ENCODE assay signal across 8 cellular contexts in the genomic region with DNA sequence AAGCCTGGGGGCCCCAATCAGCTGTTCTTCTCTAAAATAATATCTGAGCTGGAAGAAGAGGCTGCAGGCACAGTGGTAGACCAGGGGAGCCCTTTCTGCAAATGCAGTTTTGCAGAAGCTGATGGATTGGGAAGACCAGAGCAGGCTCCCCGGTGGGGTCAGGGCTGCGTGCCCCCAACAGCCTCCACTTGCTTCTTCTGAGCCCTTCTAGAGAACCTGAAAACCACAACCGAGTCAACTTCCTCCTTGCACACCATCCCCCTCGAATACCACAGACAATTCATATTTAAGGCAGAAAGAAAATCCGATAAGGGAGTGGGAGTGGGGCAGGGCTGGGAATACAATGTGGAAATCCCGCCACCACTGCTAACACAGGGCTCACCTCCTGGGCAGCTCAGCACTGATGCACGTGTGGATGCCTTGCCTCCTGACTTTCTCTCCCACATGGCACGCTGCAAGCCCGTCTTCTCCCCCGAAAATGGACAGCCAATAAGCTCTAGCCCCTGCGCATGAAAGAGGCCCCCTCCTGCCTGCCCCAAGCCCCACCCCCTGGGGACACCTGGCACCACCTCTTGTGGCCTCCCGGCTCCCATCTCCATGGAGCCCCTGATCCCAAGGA. TPM values are rescaled to one million over a fixed set of nuclear protein-coding genes. Genes with fewer than 3 reads are reported as not detected.
DNase-seq lines count a peak whose midpoint lies in the region; ATAC-seq and TF ChIP-seq lines count a peak whose summit lies in the region.

No MANE protein-coding gene starts in this region.

- H3K4me3 Mint-ChIP-seq in activated CD8-positive, alpha-beta T cell treated with anti-CD3 and anti-CD28 coated beads, Interleukin-2, amount 10 ng/mL, durations not matched to agents 7 days and 5 days = peak overlapping the region; percentile 83
- peak overlapping the region; percentile 90 to 95 (median 93) for H3K4me3 Mint-ChIP-seq in immature natural killer cell

- H3K4me1 Mint-ChIP-seq in activated CD8-positive, alpha-beta T cell treated with anti-CD3 and anti-CD28 coated beads, Interleukin-2, amount 10 ng/mL, durations not matched to agents 7 days and 5 days (ENCODE audit: low read depth) = peaks cover 67% of the 10 kb centered on the region
- H3K4me1 Mint-ChIP-seq in immature natural killer cell = peaks cover 94 to 98% of the 10 kb centered on the region in 2 donors

- H3K4me1 ChIP-seq in vagina = peaks cover 87% of the 10 kb centered on the region

- peak; percentile 43 for ATAC-seq in activated CD8-positive, alpha-beta T cell treated with anti-CD3 and anti-CD28 coated beads, Interleukin-2, amount 10 ng/mL, durations not matched to agents 7 days and 5 days

- no peak for TF ChIP-seq POLR2A in vagina (IDR thresholded peaks at IDR 0.05)

- no peaks in the 10 kb centered on the region for H3K9me3 ChIP-seq in vagina

- H3K36me3 ChIP-seq in vagina = no peaks in the 10 kb centered on the region

- CTCF ChIA-PET in activated CD8-positive, alpha-beta T cell treated with anti-CD3 and anti-CD28 coated beads, Interleukin-2, amount 10 ng/mL, durations not matched to agents 7 days and 5 days (lab: Charles Lee) = interaction anchor here (0.7 to 7.9 kb wide), 9 partner anchors 13 to 186 kb away, joined by 3 to 116 read pairs (median 14); a partner anchor contains a TSS

- no peaks in the 10 kb centered on the region for H3K27me3 ChIP-seq in vagina

- peak; percentile 63 for DNase-seq in NK-92 treated with Interleukin-12 subunit alpha and Interleukin-12 subunit beta, amount 100 ng/mL, for 24 hours (lab: John Stamatoyannopoulos, UW)
- DNase-seq in NK-92 (lab: John Stamatoyannopoulos, UW; ENCODE audit: unreplicated experiment) = no peak
- peak; percentile 35 for DNase-seq in KG1 (lab: John Stamatoyannopoulos, UW)
- DNase-seq in activated CD8-positive, alpha-beta T cell treated with anti-CD3 and anti-CD28 coated beads, Interleukin-2, amount 10 ng/mL, durations not matched to agents 7 days and 5 days = peak; percentile 70
- DNase-seq in immature natural killer cell = peak; percentile 53 to 59 (median 53)
- DNase-seq in vagina (ENCODE audit: extremely low spot score in 2 of 2) = no peak
- DNase-seq in NCI-H2196 treated with DMSO at 0.1 percent for 48 hours (lab: John Stamatoyannopoulos, UW; ENCODE audit: unreplicated experiment) = no peak
- no peak for DNase-seq in COLO829 (ENCODE audit: low spot score)

- no peak overlapping the region for H3K4me3 ChIP-seq in vagina

- intact Hi-C loops in vagina (cut with DNase I) = no loop called here

- no peaks in the 10 kb centered on the region for H3K27me3 Mint-ChIP-seq in activated CD8-positive, alpha-beta T cell treated with anti-CD3 and anti-CD28 coated beads, Interleukin-2, amount 10 ng/mL, durations not matched to agents 7 days and 5 days (ENCODE audit: low read depth)
- peaks cover 12 to 17% (median 17%) of the 10 kb centered on the region in 3 donors for H3K27me3 Mint-ChIP-seq in immature natural killer cell (ENCODE audit: low read depth in 3 of 3)

- H3K36me3 Mint-ChIP-seq in activated CD8-positive, alpha-beta T cell treated with anti-CD3 and anti-CD28 coated beads, Interleukin-2, amount 10 ng/mL, durations not matched to agents 7 days and 5 days (ENCODE audit: low read depth) = peaks cover 2% of the 10 kb centered on the region
- H3K36me3 Mint-ChIP-seq in immature natural killer cell = peaks cover 3 to 4% (median 3%) of the 10 kb centered on the region in 3 donors

- H3K27ac ChIP-seq in vagina = peak overlapping the region; percentile 78

- no peaks in the 10 kb centered on the region for H3K9me3 Mint-ChIP-seq in activated CD8-positive, alpha-beta T cell treated with anti-CD3 and anti-CD28 coated beads, Interleukin-2, amount 10 ng/mL, durations not matched to agents 7 days and 5 days (ENCODE audit: insufficient read depth)
- no peaks in the 10 kb centered on the region for H3K9me3 Mint-ChIP-seq in immature natural killer cell

- POLR2A ChIA-PET in activated CD8-positive, alpha-beta T cell treated with anti-CD3 and anti-CD28 coated beads, Interleukin-2, amount 10 ng/mL, durations not matched to agents 7 days and 5 days (lab: Charles Lee) = interaction anchor here (0.6 to 4.8 kb wide), 18 partner anchors 10 to 282 kb away, joined by 3 to 118 read pairs (median 8); a partner anchor contains a TSS

- H3K27ac Mint-ChIP-seq in activated CD8-positive, alpha-beta T cell treated with anti-CD3 and anti-CD28 coated beads, Interleukin-2, amount 10 ng/mL, durations not matched to agents 7 days and 5 days = peak overlapping the region; percentile 98
- peak overlapping the region; percentile 88 to 99 (median 98) for H3K27ac Mint-ChIP-seq in immature natural killer cell

- TF ChIP-seq CTCF in vagina (IDR thresholded peaks at IDR 0.05) = no peak

RNA-seq across cellular contexts. Expression of a gene that starts 25.4 kb away (rescaled TPM):
- total RNA-seq in activated CD8-positive, alpha-beta T cell treated with anti-CD3 and anti-CD28 coated beads, Interleukin-2, amount 10 ng/mL, durations not matched to agents 7 days and 5 days = 1 to 10 TPM; 4.2 to 4.3 TPM
- 1 to 10 TPM; 1.7 to 6.7 (median 3.8) TPM for polyA plus RNA-seq in immature natural killer cell
- total RNA-seq in vagina = 39.5 TPM

RNA-seq across cellular contexts. Expression of a gene that starts 28.7 kb away (rescaled TPM):
- 1 to 10 TPM; 7.2 to 8.2 TPM for total RNA-seq in activated CD8-positive, alpha-beta T cell treated with anti-CD3 and anti-CD28 coated beads, Interleukin-2, amount 10 ng/mL, durations not matched to agents 7 days and 5 days
- 1 to 10 TPM; 1.9 to 3.9 (median 3.2) TPM for polyA plus RNA-seq in immature natural killer cell
- 34.6 TPM for total RNA-seq in vagina

Comparison
In these comparisons a context has a peak if more than half of its experiments do, and no peak if none do; other contexts are left out.
1. DNase-seq: peak in NK-92 treated with Interleukin-12 subunit alpha and Interleukin-12 subunit beta, amount 100 ng/mL, for 24 hours (single experiment), KG1 (single experiment), activated CD8-positive, alpha-beta T cell treated with anti-CD3 and anti-CD28 coated beads, Interleukin-2, amount 10 ng/mL, durations not matched to agents 7 days and 5 days (single experiment) and immature natural killer cell (3 of 3); none in NK-92 (single experiment), vagina (0 of 2), NCI-H2196 treated with DMSO at 0.1 percent for 48 hours (single experiment) and COLO829 (single experiment).